Comparison of ENCODE assay signal across 28 cellular contexts in the genomic region with DNA sequence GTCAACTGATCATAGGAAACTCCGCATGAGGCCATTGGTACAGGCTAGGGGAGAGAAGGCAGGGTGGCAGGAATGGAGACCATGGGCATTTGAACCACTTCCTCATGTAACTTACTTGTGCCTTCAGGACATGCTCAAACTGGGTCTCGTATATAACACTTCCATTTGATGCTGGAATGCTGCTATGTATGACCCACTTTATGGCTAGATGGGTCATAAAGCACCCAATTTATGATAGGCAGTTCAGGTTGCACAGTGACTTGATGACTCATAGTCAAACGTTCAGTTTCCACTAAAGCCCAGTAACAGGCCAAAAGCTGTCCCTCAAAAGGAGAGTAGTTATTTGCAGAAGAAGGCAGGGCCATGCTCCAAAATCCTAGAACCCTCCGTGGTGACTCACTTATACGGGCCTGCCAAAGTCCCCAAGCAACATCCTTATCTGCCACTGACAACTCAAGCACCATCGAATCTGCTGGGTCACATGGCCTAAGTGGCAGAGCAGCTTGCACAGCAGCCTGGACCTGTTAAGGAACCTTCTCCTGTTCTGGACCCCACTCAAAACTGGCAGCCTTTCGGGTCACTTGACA.
"Had no signal": no experiment of that assay in that cellular context is flagged by ENCODE, and none has a peak within 500 bp of the region (broad histone marks: within the 10 kb centered on the region; RNA-seq: fewer than 3 reads in every experiment).

No MANE protein-coding gene starts in this region.

- H3K9me3 ChIP-seq: ascending aorta, breast epithelium, colonic mucosa, esophagus squamous epithelium, gastroesophageal sphincter had no signal

- ATAC-seq: activated naive CD4-positive, alpha-beta T cell treated with anti-CD3 and anti-CD28 coated beads, Interleukin-2, amount 50 U/mL, for 72 hours; activated T-cell treated with anti-CD3 and anti-CD28 coated beads, Interleukin-2, amount 50 U/mL, for 72 hours; gastroesophageal sphincter; WTC11 had no signal

- H3K27ac ChIP-seq: ascending aorta, breast epithelium, cardiac muscle cell, colonic mucosa, epithelial cell of prostate, esophagus squamous epithelium, gastroesophageal sphincter, VCaP had no signal

- H3K4me3 ChIP-seq: ascending aorta, breast epithelium, cardiac muscle cell, colonic mucosa, esophagus squamous epithelium, gastroesophageal sphincter had no signal

- H3K27me3 ChIP-seq: ascending aorta, breast epithelium, cardiac muscle cell, colonic mucosa, esophagus squamous epithelium, gastroesophageal sphincter had no signal

- H3K36me3 ChIP-seq: ascending aorta, breast epithelium, cardiac muscle cell, colonic mucosa, esophagus squamous epithelium, gastroesophageal sphincter had no signal

- DNase-seq: activated CD4-positive, alpha-beta memory T cell treated with anti-CD3 and anti-CD28 coated beads, Interleukin-2, amount 10 ng/mL, durations not matched to agents 7 days and 5 days; activated CD4-positive, alpha-beta T cell treated with anti-CD3 and anti-CD28 coated beads for 1 hour; activated CD4-positive, alpha-beta T cell treated with anti-CD3 and anti-CD28 coated beads for 4 hours; activated CD4-positive, alpha-beta T cell treated with anti-CD3 and anti-CD28 coated beads, Interleukin-2, amount 10 ng/mL, durations not matched to agents 7 days and 5 days; activated CD4-positive, alpha-beta T cell treated with anti-CD3 and anti-CD28 coated beads, Interleukin-2, amount 50 U/mL, for 4 hours; activated CD8-positive, alpha-beta memory T cell treated with anti-CD3 and anti-CD28 coated beads, Interleukin-2, amount 50 U/mL, for 48 hours; activated gamma-delta T cell; activated naive CD4-positive, alpha-beta T cell; activated naive CD4-positive, alpha-beta T cell treated with anti-CD3 and anti-CD28 coated beads, Interleukin-2, amount 10 ng/mL, durations not matched to agents 7 days and 5 days; activated naive CD8-positive, alpha-beta T cell treated with anti-CD3 and anti-CD28 coated beads, Interleukin-2, amount 10 ng/mL, durations not matched to agents 7 days and 5 days; activated T-cell treated with anti-CD3 and anti-CD28 coated beads for 4 hours; activated T-cell treated with anti-CD3 and anti-CD28 coated beads, Interleukin-2, amount 50 U/mL, for 24 hours; activated T-cell treated with anti-CD3 and anti-CD28 coated beads, Interleukin-2, amount 50 U/mL, for 72 hours; central memory CD4-positive, alpha-beta T cell; cerebellar nuclear complex; colonic mucosa; effector CD8-positive, alpha-beta T cell; esophagus squamous epithelium; foreskin melanocyte; T-helper 2 cell had no signal

- H3K4me1 ChIP-seq: ascending aorta, breast epithelium, colonic mucosa, esophagus squamous epithelium, gastroesophageal sphincter had no signal
